Comparison of ENCODE assay signal across 9 cellular contexts in the genomic region with DNA sequence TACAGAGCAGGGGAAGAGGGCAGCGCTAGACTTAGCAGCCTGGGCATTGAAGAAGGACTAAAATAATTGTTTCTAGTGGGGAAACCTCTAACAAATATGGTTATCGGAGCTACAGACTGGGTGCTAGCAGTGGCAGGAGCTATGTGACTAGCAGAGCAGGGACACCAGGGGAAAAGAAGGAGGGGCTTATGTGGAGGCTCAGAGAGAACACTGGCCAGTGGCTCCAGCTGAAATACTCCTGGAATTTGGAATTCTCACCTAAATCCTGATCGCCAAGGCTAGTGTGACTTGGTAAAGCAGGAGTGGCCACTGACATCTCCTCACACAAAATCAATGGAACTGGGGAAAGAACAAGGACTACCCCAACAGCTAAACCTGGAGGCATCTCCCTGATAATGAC. TPM values are rescaled to one million over a fixed set of nuclear protein-coding genes. Genes with fewer than 3 reads are reported as not detected.
DNase-seq lines count a peak whose midpoint lies in the region; ATAC-seq, FAIRE-seq and TF ChIP-seq lines count a peak whose summit lies in the region.
"Had no signal": no experiment of that assay in that cellular context is flagged by ENCODE, and none has a peak within 500 bp of the region (broad histone marks: within the 10 kb centered on the region; RNA-seq: fewer than 3 reads in every experiment).

No MANE protein-coding gene starts in this region.

- H3K4me1 ChIP-seq in HUES6 (ENCODE audit: control insufficient read depth, insufficient read depth, low read length) (peaks cover 19% of the 10 kb centered on the region), astrocyte (ENCODE audit: insufficient read depth, low read length) (peaks cover 4% of the 10 kb centered on the region), lung (ENCODE audit: control insufficient read depth in 2 of 2, insufficient read depth in 2 of 2, low read length in 2 of 2) (peaks cover 5 to 26% of the 10 kb centered on the region in 2 donors)

- H3K27me3 Mint-ChIP-seq in astrocyte (ENCODE audit: low read depth, unreplicated experiment): no peaks in the 10 kb centered on the region

- peaks cover 55% of the 10 kb centered on the region for H3K79me2 ChIP-seq in astrocyte (ENCODE audit: insufficient read depth, low read length)

- H3K36me3 ChIP-seq in HUES6 (ENCODE audit: control insufficient read depth, insufficient read depth, low read length) (no peaks in the 10 kb centered on the region), astrocyte (ENCODE audit: insufficient read depth, low read length) (no peaks in the 10 kb centered on the region), lung (ENCODE audit: control insufficient read depth in 2 of 2, insufficient read depth in 2 of 2, low read length in 2 of 2) (no peaks in the 10 kb centered on the region)

- no peak for FAIRE-seq in astrocyte (lab: Jason Lieb, UNC)
- no peak for FAIRE-seq in GM12891 (lab: Jason Lieb, UNC)

- TF ChIP-seq CTCF in 22Rv1 (IDR thresholded peaks at IDR 0.05): no peak
- TF ChIP-seq CTCF in astrocyte (IDR thresholded peaks at IDR 0.05; ENCODE audit: insufficient read depth, low read depth, low read length): no peak
- TF ChIP-seq CTCF in lung (IDR thresholded peaks at IDR 0.05; ENCODE audit: control extremely low read depth, extremely low read depth): no peak

- H4K20me1 ChIP-seq in astrocyte (ENCODE audit: insufficient read depth, low read length): peaks cover 23% of the 10 kb centered on the region

- no peak for DNase-seq in astrocyte (ENCODE audit: low read depth)
- DNase-seq in lung (ENCODE audit: low spot score): no peak
- no peak for DNase-seq in GM12891 (ENCODE audit: insufficient read length, low spot score)
- DNase-seq: NCI-H524 treated with DMSO at 0.1 percent for 48 hours had no signal

- H3K27ac Mint-ChIP-seq in astrocyte (ENCODE audit: unreplicated experiment): no peak overlapping the region

- H3K36me3 Mint-ChIP-seq in astrocyte (ENCODE audit: low read depth, unreplicated experiment): no peaks in the 10 kb centered on the region

- H3K9ac ChIP-seq in HUES6 (ENCODE audit: low read length): no peak overlapping the region
- no peak overlapping the region for H3K9ac ChIP-seq in astrocyte (ENCODE audit: low read length)

- H3K27me3 ChIP-seq in HUES6 (ENCODE audit: control insufficient read depth, insufficient read depth, low read length): no peaks in the 10 kb centered on the region
- H3K27me3 ChIP-seq in astrocyte (ENCODE audit: insufficient read depth, low read length): no peaks in the 10 kb centered on the region
- H3K27me3 ChIP-seq in lung (ENCODE audit: control insufficient read depth, insufficient read depth): no peaks in the 10 kb centered on the region

- ATAC-seq in lung (ENCODE audit: insufficient read depth, low FRiP score) (no peak), GM19452 (IDR thresholded peaks at IDR 0.05; ENCODE audit: unreplicated experiment) (no peak), HG02852 (IDR thresholded peaks at IDR 0.05; ENCODE audit: unreplicated experiment) (no peak), HG03469 (IDR thresholded peaks at IDR 0.05; ENCODE audit: unreplicated experiment) (no peak)

- H3K4me3 Mint-ChIP-seq in astrocyte (ENCODE audit: unreplicated experiment): peak overlapping the region; percentile 93

- no peak for TF ChIP-seq POLR2A in GM12891 (IDR thresholded peaks at IDR 0.05; ENCODE audit: low read depth, low read length)

- H3K4me3 ChIP-seq in HUES6 (ENCODE audit: low read depth, low read length): peak overlapping the region; percentile 97
- H3K4me3 ChIP-seq in astrocyte (ENCODE audit: insufficient read depth, low read depth, low read length): no peak overlapping the region
- peak overlapping the region; percentile 1 for H3K4me3 ChIP-seq in lung

- H3K4me2 ChIP-seq in astrocyte (ENCODE audit: low read length): peak overlapping the region; percentile 98

- H3K9me3 ChIP-seq in HUES6 (ENCODE audit: control insufficient read depth, insufficient read depth, low read depth, low read length) (no peaks in the 10 kb centered on the region), astrocyte (ENCODE audit: insufficient read depth, low read depth, low read length) (no peaks in the 10 kb centered on the region), lung (ENCODE audit: control insufficient read depth in 2 of 2, insufficient read depth in 1 of 2, low read length in 1 of 2) (no peaks in the 10 kb centered on the region)

- WGBS in lung, 2 donors: 59 to 65% methylated on average over 3 of the region's 3 CpGs

- peak overlapping the region; percentile 42 for H2AFZ ChIP-seq in astrocyte (ENCODE audit: low read depth, low read length)

- peaks cover 21% of the 10 kb centered on the region for H3K4me1 Mint-ChIP-seq in astrocyte (ENCODE audit: low read depth, unreplicated experiment)

- no peaks in the 10 kb centered on the region for H3K9me3 Mint-ChIP-seq in astrocyte (ENCODE audit: unreplicated experiment)

- H3K27ac ChIP-seq in 22Rv1 (peak overlapping the region; percentile 92), HUES6 (ENCODE audit: low read depth, low read length) (no peak overlapping the region), astrocyte (ENCODE audit: low read depth, low read length) (no peak overlapping the region), lung (ENCODE audit: low read depth in 1 of 2, low read length in 1 of 2) (peak overlapping the region; percentile 55 to 70)

TF ChIP-seq in GM12891, 5 proteins besides CTCF, POLR2A, EP300 and RAD21:
- TF ChIP-seq PAX5 (IDR thresholded peaks at IDR 0.05; ENCODE audit: insufficient read depth, low read length, severe bottlenecking): no peak
- TF ChIP-seq POLR2AphosphoS5 (IDR thresholded peaks at IDR 0.05; ENCODE audit: low read depth, low read length): no peak

RNA-seq across cellular contexts. Expression of a gene that starts 2.0 kb away (rescaled TPM):
- 25.3 and 32.5 TPM in 2 replicates for total RNA-seq in astrocyte
- total RNA-seq in lung: 100 to 1,000 TPM in 1 of 2 donors, 10 to 100 TPM in 1; 39.1 to 102 TPM
- polyA plus RNA-seq in lung: 10 to 100 TPM; 13.8 to 21.3 TPM
- 4.4 TPM for polyA plus RNA-seq in GM12891 (2012; ENCODE audit: low read depth, missing spikeins)

Comparison
In these comparisons a context has a peak if more than half of its experiments do, and no peak if none do; other contexts are left out.
1. H3K27ac ChIP-seq: peak in 22Rv1 (single experiment) and lung (2 of 2); none in HUES6 (single experiment) and astrocyte (single experiment).